11 cellular contexts compared by ENCODE assay signal in genomic region chr1:154178006-154178405, GRCh38. TPM values are rescaled to one million over a fixed set of nuclear protein-coding genes. Genes with fewer than 3 reads are reported as not detected.
DNase-seq lines count a peak whose midpoint lies in the region; ATAC-seq and TF ChIP-seq lines count a peak whose summit lies in the region.
"Had no signal": no experiment of that assay in that cellular context is flagged by ENCODE, and none has a peak within 500 bp of the region (broad histone marks: within the 10 kb centered on the region; RNA-seq: fewer than 3 reads in every experiment).

No MANE protein-coding gene starts in this region.

- H3K27ac Mint-ChIP-seq in activated CD4-positive, alpha-beta T cell treated with anti-CD3 and anti-CD28 coated beads for 36 hours, result peak overlapping the region; percentile 38
- peak overlapping the region; percentile 57 for H3K27ac Mint-ChIP-seq in activated CD4-positive, alpha-beta memory T cell treated with anti-CD3 and anti-CD28 coated beads for 36 hours
- H3K27ac Mint-ChIP-seq in stimulated activated naive B cell treated with anti-CD40 and anti-IgM and Interleukin-4, amounts not matched to agents 10 μg/mL and 1 μg/mL and 100 μg/mL, for 72 hours, result peak overlapping the region; percentile 53

- DNase-seq in activated CD4-positive, alpha-beta T cell treated with anti-CD3 and anti-CD28 coated beads for 36 hours, result peak; percentile 58
- DNase-seq in activated CD4-positive, alpha-beta T cell treated with anti-CD3 and anti-CD28 coated beads, Interleukin-2, amount 50 U/mL, for 1 hour, result no peak
- DNase-seq in activated CD4-positive, alpha-beta memory T cell treated with anti-CD3 and anti-CD28 coated beads for 36 hours, result peak; percentile 42
- peak; percentile 83 to 85 for DNase-seq in erythroblast (lab: John Stamatoyannopoulos, UW)
- DNase-seq in stimulated activated naive B cell treated with anti-CD40 and anti-IgM and Interleukin-4, amounts not matched to agents 10 μg/mL and 1 μg/mL and 100 μg/mL, for 72 hours, result no peak
- no peak for DNase-seq in GM03348 (ENCODE audit: low spot score)
- DNase-seq: central memory CD4-positive, alpha-beta T cell; NCI-H1930; T-helper 9 cell had no signal

- ATAC-seq in activated CD4-positive, alpha-beta T cell treated with anti-CD3 and anti-CD28 coated beads for 36 hours, result no peak
- no peak for ATAC-seq in stimulated activated naive B cell treated with anti-CD40 and anti-IgM and Interleukin-4, amounts not matched to agents 10 μg/mL and 1 μg/mL and 100 μg/mL, for 72 hours (replicated peaks)
- ATAC-seq in GM18909 (IDR thresholded peaks at IDR 0.05; ENCODE audit: poor library complexity, unreplicated experiment), result no peak
- no peak for ATAC-seq in GM18867 (IDR thresholded peaks at IDR 0.05; ENCODE audit: unreplicated experiment)

- POLR2A ChIA-PET in activated CD4-positive, alpha-beta T cell treated with anti-CD3 and anti-CD28 coated beads for 36 hours (lab: Charles Lee), result interaction anchor here (0.6 to 0.7 kb wide), 3 partner anchors 9 to 119 kb away, joined by 3 to 8 read pairs (median 4); no protein-coding TSS in a partner anchor
- POLR2A ChIA-PET in activated CD4-positive, alpha-beta memory T cell treated with anti-CD3 and anti-CD28 coated beads for 36 hours (lab: Charles Lee), result interaction anchor here (0.5 to 1.1 kb wide), 3 partner anchors 20 to 185 kb away, joined by 3 read pairs; no protein-coding TSS in a partner anchor

- TF ChIP-seq POLR2A in erythroblast (IDR thresholded peaks at IDR 0.05; ENCODE audit: low read length), result peak; percentile 1

- intact Hi-C loops in activated CD4-positive, alpha-beta T cell treated with anti-CD3 and anti-CD28 coated beads for 36 hours (cut with DNase I, micrococcal nuclease), result no loop called here
- intact Hi-C loops in activated CD4-positive, alpha-beta memory T cell treated with anti-CD3 and anti-CD28 coated beads for 36 hours (cut with micrococcal nuclease), result no loop called here

- no peaks in the 10 kb centered on the region for H3K27me3 Mint-ChIP-seq in activated CD4-positive, alpha-beta T cell treated with anti-CD3 and anti-CD28 coated beads for 36 hours
- H3K27me3 Mint-ChIP-seq in activated CD4-positive, alpha-beta memory T cell treated with anti-CD3 and anti-CD28 coated beads for 36 hours, result no peaks in the 10 kb centered on the region
- no peaks in the 10 kb centered on the region for H3K27me3 Mint-ChIP-seq in stimulated activated naive B cell treated with anti-CD40 and anti-IgM and Interleukin-4, amounts not matched to agents 10 μg/mL and 1 μg/mL and 100 μg/mL, for 72 hours

- H3K36me3 Mint-ChIP-seq in activated CD4-positive, alpha-beta T cell treated with anti-CD3 and anti-CD28 coated beads for 36 hours (ENCODE audit: low read depth), result peaks cover 69% of the 10 kb centered on the region
- H3K36me3 Mint-ChIP-seq in activated CD4-positive, alpha-beta memory T cell treated with anti-CD3 and anti-CD28 coated beads for 36 hours, result peaks cover 62% of the 10 kb centered on the region
- H3K36me3 Mint-ChIP-seq in stimulated activated naive B cell treated with anti-CD40 and anti-IgM and Interleukin-4, amounts not matched to agents 10 μg/mL and 1 μg/mL and 100 μg/mL, for 72 hours, result peaks cover 50 to 69% of the 10 kb centered on the region in 2 donors

- H3K4me1 Mint-ChIP-seq in activated CD4-positive, alpha-beta T cell treated with anti-CD3 and anti-CD28 coated beads for 36 hours, result peaks cover 62% of the 10 kb centered on the region
- H3K4me1 Mint-ChIP-seq in activated CD4-positive, alpha-beta memory T cell treated with anti-CD3 and anti-CD28 coated beads for 36 hours (ENCODE audit: low read depth), result peaks cover 64% of the 10 kb centered on the region
- peaks cover 41 to 67% of the 10 kb centered on the region in 2 donors for H3K4me1 Mint-ChIP-seq in stimulated activated naive B cell treated with anti-CD40 and anti-IgM and Interleukin-4, amounts not matched to agents 10 μg/mL and 1 μg/mL and 100 μg/mL, for 72 hours

- H3K9me3 Mint-ChIP-seq in activated CD4-positive, alpha-beta T cell treated with anti-CD3 and anti-CD28 coated beads for 36 hours (ENCODE audit: low read depth), result no peaks in the 10 kb centered on the region
- H3K9me3 Mint-ChIP-seq in activated CD4-positive, alpha-beta memory T cell treated with anti-CD3 and anti-CD28 coated beads for 36 hours, result no peaks in the 10 kb centered on the region
- no peaks in the 10 kb centered on the region for H3K9me3 Mint-ChIP-seq in stimulated activated naive B cell treated with anti-CD40 and anti-IgM and Interleukin-4, amounts not matched to agents 10 μg/mL and 1 μg/mL and 100 μg/mL, for 72 hours

- peak overlapping the region; percentile 2 for H3K4me3 Mint-ChIP-seq in activated CD4-positive, alpha-beta T cell treated with anti-CD3 and anti-CD28 coated beads for 36 hours
- H3K4me3 Mint-ChIP-seq in activated CD4-positive, alpha-beta memory T cell treated with anti-CD3 and anti-CD28 coated beads for 36 hours, result no peak overlapping the region
- peak overlapping the region; percentile 46 to 69 for H3K4me3 Mint-ChIP-seq in stimulated activated naive B cell treated with anti-CD40 and anti-IgM and Interleukin-4, amounts not matched to agents 10 μg/mL and 1 μg/mL and 100 μg/mL, for 72 hours

- CTCF ChIA-PET in activated CD4-positive, alpha-beta T cell treated with anti-CD3 and anti-CD28 coated beads for 36 hours (lab: Charles Lee), result interaction anchor here (0.5 to 2.9 kb wide), 5 partner anchors 19 to 217 kb away, joined by 3 to 16 read pairs (median 3); no protein-coding TSS in a partner anchor
- CTCF ChIA-PET in activated CD4-positive, alpha-beta memory T cell treated with anti-CD3 and anti-CD28 coated beads for 36 hours (lab: Charles Lee), result interaction anchor here (1.0 to 1.5 kb wide), 3 partner anchors 32 to 157 kb away, joined by 3 to 6 read pairs (median 4); no protein-coding TSS in a partner anchor

RNA-seq across cellular contexts. Expression of gene TPM3, which starts 13.9 kb away (rescaled TPM):
- total RNA-seq in activated CD4-positive, alpha-beta T cell treated with anti-CD3 and anti-CD28 coated beads for 36 hours, result 100 to 1,000 TPM; 682 to 842 TPM
- total RNA-seq in activated CD4-positive, alpha-beta memory T cell treated with anti-CD3 and anti-CD28 coated beads for 36 hours, result 100 to 1,000 TPM; 726 to 736 TPM

RNA-seq across cellular contexts. Expression of gene NUP210L, which starts 23.1 kb away (rescaled TPM):
- under 1 TPM; 0.04 to 0.05 TPM for total RNA-seq in activated CD4-positive, alpha-beta T cell treated with anti-CD3 and anti-CD28 coated beads for 36 hours
- under 1 TPM; 0.05 to 0.12 TPM for total RNA-seq in activated CD4-positive, alpha-beta memory T cell treated with anti-CD3 and anti-CD28 coated beads for 36 hours

RNA-seq across cellular contexts. Expression of gene CFAP141, which starts 28.1 kb away (rescaled TPM):
- not detected for total RNA-seq in activated CD4-positive, alpha-beta T cell treated with anti-CD3 and anti-CD28 coated beads for 36 hours
- total RNA-seq in activated CD4-positive, alpha-beta memory T cell treated with anti-CD3 and anti-CD28 coated beads for 36 hours, result not detected

RNA-seq across cellular contexts. Expression of gene UBAP2L, which starts 42.7 kb away (rescaled TPM):
- total RNA-seq in activated CD4-positive, alpha-beta T cell treated with anti-CD3 and anti-CD28 coated beads for 36 hours, result 100 to 1,000 TPM; 205 to 255 TPM
- 100 to 1,000 TPM; 180 to 183 TPM for total RNA-seq in activated CD4-positive, alpha-beta memory T cell treated with anti-CD3 and anti-CD28 coated beads for 36 hours

Comparison
In these comparisons a context has a peak if more than half of its experiments do, and no peak if none do; other contexts are left out.
1. DNase-seq: peak in activated CD4-positive, alpha-beta T cell treated with anti-CD3 and anti-CD28 coated beads for 36 hours (single experiment), activated CD4-positive, alpha-beta memory T cell treated with anti-CD3 and anti-CD28 coated beads for 36 hours (single experiment) and erythroblast (2 of 2); none in activated CD4-positive, alpha-beta T cell treated with anti-CD3 and anti-CD28 coated beads, Interleukin-2, amount 50 U/mL, for 1 hour (single experiment), stimulated activated naive B cell treated with anti-CD40 and anti-IgM and Interleukin-4, amounts not matched to agents 10 μg/mL and 1 μg/mL and 100 μg/mL, for 72 hours (single experiment) and GM03348 (single experiment).
2. Peak in every context shown above with its lines, with median percentiles within 50 percentile points of each other: H3K27ac Mint-ChIP-seq.